ENCODE assay signal across 8 cellular contexts in the genomic region with DNA sequence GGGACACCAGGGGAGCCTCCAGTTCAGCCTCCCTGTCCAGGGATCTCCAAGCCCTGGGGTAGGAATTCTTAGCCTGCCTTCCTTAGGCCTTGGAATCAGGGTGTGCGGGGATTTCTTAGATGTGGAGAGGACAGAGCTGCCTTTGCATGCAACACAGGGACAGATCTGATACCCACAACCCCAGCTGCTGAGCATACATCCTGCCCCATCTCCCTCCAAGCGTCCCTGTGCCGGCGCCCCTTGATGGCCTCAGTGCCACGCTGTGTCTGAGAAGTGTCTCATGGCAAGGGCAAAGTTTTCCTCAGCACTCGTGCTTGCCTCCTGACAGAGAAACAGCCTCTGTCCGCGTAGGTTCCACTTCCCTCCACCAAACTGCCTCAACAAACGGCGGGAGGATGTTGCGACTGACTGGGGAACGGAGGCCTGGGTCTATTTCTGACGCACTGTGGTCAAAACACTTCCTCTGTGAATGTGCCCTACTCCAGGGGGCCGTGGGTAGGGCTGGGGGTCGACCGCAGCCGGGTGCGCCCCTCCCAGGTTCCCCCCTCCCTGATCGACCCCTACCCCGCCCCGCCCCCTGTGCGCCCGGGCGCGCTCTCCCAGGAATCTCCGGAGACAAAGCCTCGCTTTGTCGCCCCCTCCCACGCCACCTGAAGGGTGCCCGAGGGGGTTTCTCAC. TPM values are rescaled to one million over a fixed set of nuclear protein-coding genes. Genes with fewer than 3 reads are reported as not detected.
DNase-seq lines count a peak whose midpoint lies in the region; ATAC-seq and TF ChIP-seq lines count a peak whose summit lies in the region.

No MANE protein-coding gene starts in this region.

- H4K20me1 ChIP-seq in SK-N-SH (ENCODE audit: insufficient read depth) (no peaks in the 10 kb centered on the region), hepatocyte (ENCODE audit: insufficient read depth, poor library complexity, severe bottlenecking) (no peaks in the 10 kb centered on the region), smooth muscle cell (ENCODE audit: low read depth) (no peaks in the 10 kb centered on the region)

- H3K27ac ChIP-seq in SK-N-SH (ENCODE audit: low read depth in 2 of 2, low read length in 1 of 2) (peak overlapping the region; percentile 51 to 90; a peak in 3 of 4 replicates), hepatocyte (peak overlapping the region; percentile 87), smooth muscle cell (ENCODE audit: low read depth) (no peak overlapping the region)

- H2AFZ ChIP-seq in SK-N-SH (ENCODE audit: low read depth): peak overlapping the region; percentile 65; the same call in 1 of the 2 replicates
- H2AFZ ChIP-seq in hepatocyte: peak overlapping the region; percentile 98
- H2AFZ ChIP-seq in smooth muscle cell (ENCODE audit: low read depth): peak overlapping the region; percentile 90

- peak; percentile 23 for ATAC-seq in HG03139 (IDR thresholded peaks at IDR 0.05; ENCODE audit: unreplicated experiment)

- H3K27me3 Mint-ChIP-seq in activated naive CD8-positive, alpha-beta T cell: no peaks in the 10 kb centered on the region

- H3K9ac ChIP-seq in SK-N-SH (peak overlapping the region; percentile 92), smooth muscle cell (ENCODE audit: low read depth) (no peak overlapping the region)

- POLR2A ChIA-PET in SK-N-SH (lab: Yijun Ruan, JAX): interaction anchor here (0.6 to 4.6 kb wide), 5 partner anchors 8 to 28 kb away, joined by 3 to 43 read pairs (median 4); a partner anchor contains a TSS

- no peak for TF ChIP-seq CTCF in SK-N-SH (IDR thresholded peaks at IDR 0.05)
- TF ChIP-seq CTCF in hepatocyte (IDR thresholded peaks at IDR 0.05; ENCODE audit: poor library complexity): no peak
- no peak for TF ChIP-seq CTCF in smooth muscle cell (IDR thresholded peaks at IDR 0.05; ENCODE audit: borderline replicate concordance, insufficient read depth, poor library complexity, severe bottlenecking)

- H3K36me3 Mint-ChIP-seq in activated naive CD8-positive, alpha-beta T cell: peaks cover 4% of the 10 kb centered on the region

- H3K4me2 ChIP-seq in SK-N-SH (peak overlapping the region; percentile 95), hepatocyte (peak overlapping the region; percentile 93), smooth muscle cell (peak overlapping the region; percentile 86)

- no peaks in the 10 kb centered on the region for H3K9me2 ChIP-seq in SK-N-SH
- H3K9me2 ChIP-seq in hepatocyte (replicated peaks; ENCODE audit: insufficient read depth): no peaks in the 10 kb centered on the region

- TF ChIP-seq RAD21 in SK-N-SH (IDR thresholded peaks at IDR 0.05; ENCODE audit: low read length): no peak

- H3K9me3 ChIP-seq in SK-N-SH: no peaks in the 10 kb centered on the region
- H3K9me3 ChIP-seq in hepatocyte (ENCODE audit: low read depth): no peaks in the 10 kb centered on the region
- no peaks in the 10 kb centered on the region for H3K9me3 ChIP-seq in smooth muscle cell (replicated peaks; ENCODE audit: low read depth)

- H3K4me1 Mint-ChIP-seq in activated naive CD8-positive, alpha-beta T cell (ENCODE audit: low read depth): peaks cover 64% of the 10 kb centered on the region

- H3K27me3 ChIP-seq in SK-N-SH (ENCODE audit: insufficient read depth): no peaks in the 10 kb centered on the region
- H3K27me3 ChIP-seq in hepatocyte: no peaks in the 10 kb centered on the region
- no peaks in the 10 kb centered on the region for H3K27me3 ChIP-seq in smooth muscle cell (ENCODE audit: low read depth)

- peak overlapping the region; percentile 94 for H3K4me3 Mint-ChIP-seq in activated naive CD8-positive, alpha-beta T cell

- H3K36me3 ChIP-seq in SK-N-SH (replicated peaks in 1 of 2; ENCODE audit: control insufficient read depth in 1 of 2, insufficient read depth in 2 of 2, low read length in 1 of 2) (peaks cover 10 to 17% of the 10 kb centered on the region in 2 experiments), hepatocyte (replicated peaks; ENCODE audit: insufficient read depth, low read depth) (no peaks in the 10 kb centered on the region), smooth muscle cell (ENCODE audit: low read depth) (no peaks in the 10 kb centered on the region)

- TF ChIP-seq EP300 in SK-N-SH (IDR thresholded peaks at IDR 0.05; ENCODE audit: borderline replicate concordance in 1 of 2, low read depth in 1 of 2, low read length in 1 of 2): no peak

- 14% methylated on average over 23 of the region's 30 CpGs for WGBS in SK-N-SH (ENCODE audit: low lambda C conversion rate)
- 18% methylated on average over 18 of the region's 30 CpGs for WGBS in hepatocyte (ENCODE audit: low lambda C conversion rate, missing lambda C conversion rate)
- 19% methylated on average over 17 of the region's 30 CpGs for WGBS in smooth muscle cell (ENCODE audit: low lambda C conversion rate)

- H3K79me2 ChIP-seq in SK-N-SH (ENCODE audit: insufficient read depth) (peaks cover 31% of the 10 kb centered on the region; the same call in 1 of the 2 replicates), hepatocyte (peaks cover 6% of the 10 kb centered on the region), smooth muscle cell (ENCODE audit: low read depth) (no peaks in the 10 kb centered on the region)

- DNase-seq in NCI-H82 (lab: John Stamatoyannopoulos, UW): peak; percentile 57
- DNase-seq in NCI-H82 treated with DMSO at 0.1 percent for 48 hours (lab: John Stamatoyannopoulos, UW; ENCODE audit: unreplicated experiment): no peak
- peak; percentile 78 for DNase-seq in SK-N-SH
- peak; percentile 45 for DNase-seq in hepatocyte (ENCODE audit: low spot score)
- no peak for DNase-seq in smooth muscle cell (lab: John Stamatoyannopoulos, UW; ENCODE audit: unreplicated experiment)
- DNase-seq in DMS 273 (lab: John Stamatoyannopoulos, UW; ENCODE audit: unreplicated experiment): no peak

- H3F3A ChIP-seq in SK-N-SH (replicated peaks; ENCODE audit: insufficient read depth) (peaks cover 8% of the 10 kb centered on the region), smooth muscle cell (ENCODE audit: low read depth) (peaks cover 5% of the 10 kb centered on the region)

- CTCF ChIA-PET in SK-N-SH (lab: Yijun Ruan, JAX): interaction anchor here (0.7 to 5.9 kb wide), 6 partner anchors 10 to 267 kb away, joined by 3 to 47 read pairs (median 4); a partner anchor contains a TSS

- peak overlapping the region; percentile 90 for H3K27ac Mint-ChIP-seq in activated naive CD8-positive, alpha-beta T cell

- no peaks in the 10 kb centered on the region for H3K9me3 Mint-ChIP-seq in activated naive CD8-positive, alpha-beta T cell (ENCODE audit: low read depth)

- peak overlapping the region; percentile 80 to 97 for H3K4me3 ChIP-seq in SK-N-SH (ENCODE audit: low read depth in 2 of 2, low read length in 1 of 2)
- H3K4me3 ChIP-seq in hepatocyte: peak overlapping the region; percentile 95
- H3K4me3 ChIP-seq in smooth muscle cell: peak overlapping the region; percentile 75

- H3K4me1 ChIP-seq in SK-N-SH (ENCODE audit: control insufficient read depth in 1 of 2, insufficient read depth in 2 of 2, low read depth in 1 of 2, low read length in 1 of 2) (peaks cover 0 to 25% of the 10 kb centered on the region in 2 experiments; a peak in 3 of 4 replicates), hepatocyte (ENCODE audit: insufficient read depth) (peaks cover 6% of the 10 kb centered on the region), smooth muscle cell (ENCODE audit: low read depth) (peaks cover 8% of the 10 kb centered on the region)

TF ChIP-seq in SK-N-SH, 30 proteins besides CTCF, POLR2A, EP300 and RAD21 (continues in another document):
- TF ChIP-seq, protein P1, sequence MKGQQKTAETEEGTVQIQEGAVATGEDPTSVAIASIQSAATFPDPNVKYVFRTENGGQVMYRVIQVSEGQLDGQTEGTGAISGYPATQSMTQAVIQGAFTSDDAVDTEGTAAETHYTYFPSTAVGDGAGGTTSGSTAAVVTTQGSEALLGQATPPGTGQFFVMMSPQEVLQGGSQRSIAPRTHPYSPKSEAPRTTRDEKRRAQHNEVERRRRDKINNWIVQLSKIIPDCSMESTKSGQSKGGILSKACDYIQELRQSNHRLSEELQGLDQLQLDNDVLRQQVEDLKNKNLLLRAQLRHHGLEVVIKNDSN (IDR thresholded peaks at IDR 0.05; ENCODE audit: borderline replicate concordance, low read depth): no peak
- TF ChIP-seq SIN3A (IDR thresholded peaks at IDR 0.05; ENCODE audit: borderline replicate concordance, low read depth, low read length): no peak

RNA-seq across cellular contexts. Expression of a gene that starts 0.9 kb away (rescaled TPM):
- polyA plus RNA-seq in SK-N-SH (2012; rRNA removed): 45.6 and 56.3 TPM in 2 replicates
- 11.8 and 17.2 TPM in 2 replicates for polyA plus RNA-seq in SK-N-SH (2012; cell fraction: cytosol; rRNA removed)
- polyA plus RNA-seq in SK-N-SH (2012; cell fraction: nucleus; rRNA removed): 320 and 340 TPM in 2 replicates
- 38.2 and 46.5 TPM in 2 replicates for total RNA-seq in hepatocyte
- 51.2 and 52.7 TPM in 2 replicates for polyA plus RNA-seq in hepatocyte
- total RNA-seq in smooth muscle cell: 14.8 and 20.8 TPM in 2 replicates
- 13.3 and 22.1 TPM in 2 replicates for polyA plus RNA-seq in smooth muscle cell

RNA-seq across cellular contexts. Expression of a gene that starts 14.1 kb away (rescaled TPM):
- polyA plus RNA-seq in SK-N-SH (2012; rRNA removed): 9.7 and 11.4 TPM in 2 replicates
- polyA plus RNA-seq in SK-N-SH (2012; cell fraction: cytosol; rRNA removed): 4.7 and 6.8 TPM in 2 replicates
- 33.6 and 34.6 TPM in 2 replicates for polyA plus RNA-seq in SK-N-SH (2012; cell fraction: nucleus; rRNA removed)
- total RNA-seq in hepatocyte: 9.3 and 15.3 TPM in 2 replicates
- 19.2 and 25.1 TPM in 2 replicates for polyA plus RNA-seq in hepatocyte
- total RNA-seq in smooth muscle cell: 1.4 and 8.2 TPM in 2 replicates
- polyA plus RNA-seq in smooth muscle cell: 6.4 and 6.9 TPM in 2 replicates

RNA-seq across cellular contexts. Expression of a gene that starts 14.2 kb away (rescaled TPM):
- 1.1 and 1.9 TPM in 2 replicates for polyA plus RNA-seq in SK-N-SH (2012; rRNA removed)
- 1.8 and 3.6 TPM in 2 replicates for polyA plus RNA-seq in SK-N-SH (2012; cell fraction: cytosol; rRNA removed)
- 0.26 and 0.46 TPM in 2 replicates for polyA plus RNA-seq in SK-N-SH (2012; cell fraction: nucleus; rRNA removed)
- 2.2 and 2.6 TPM in 2 replicates for total RNA-seq in hepatocyte
- polyA plus RNA-seq in hepatocyte: 2.9 and 3.8 TPM in 2 replicates
- total RNA-seq in smooth muscle cell: 0.81 and 1.7 TPM in 2 replicates
- polyA plus RNA-seq in smooth muscle cell: 0.95 and 1.3 TPM in 2 replicates

RNA-seq across cellular contexts. Expression of a gene that starts 28.4 kb away (rescaled TPM):
- polyA plus RNA-seq in SK-N-SH (2012; rRNA removed) (1.7 and 2.1 TPM in 2 replicates), hepatocyte (2.5 and 3.8 TPM in 2 replicates), smooth muscle cell (1.3 and 2.6 TPM in 2 replicates)
- polyA plus RNA-seq in SK-N-SH (2012; cell fraction: cytosol; rRNA removed): 1.7 and 2.0 TPM in 2 replicates
- 1.7 and 2.7 TPM in 2 replicates for polyA plus RNA-seq in SK-N-SH (2012; cell fraction: nucleus; rRNA removed)
- total RNA-seq in hepatocyte (6.7 and 6.9 TPM in 2 replicates), smooth muscle cell (5.4 and 6.6 TPM in 2 replicates)

Comparison
In these comparisons a context has a peak if more than half of its experiments do, and no peak if none do; other contexts are left out.
1. DNase-seq: peak in NCI-H82 (single experiment), SK-N-SH (single experiment) and hepatocyte (single experiment); none in NCI-H82 treated with DMSO at 0.1 percent for 48 hours (single experiment), smooth muscle cell (single experiment) and DMS 273 (single experiment).
2. Peak in every context shown above with its lines, with median percentiles within 50 percentile points of each other: H2AFZ ChIP-seq, H3K4me2 ChIP-seq and H3K4me3 ChIP-seq.